In the genomic region with DNA sequence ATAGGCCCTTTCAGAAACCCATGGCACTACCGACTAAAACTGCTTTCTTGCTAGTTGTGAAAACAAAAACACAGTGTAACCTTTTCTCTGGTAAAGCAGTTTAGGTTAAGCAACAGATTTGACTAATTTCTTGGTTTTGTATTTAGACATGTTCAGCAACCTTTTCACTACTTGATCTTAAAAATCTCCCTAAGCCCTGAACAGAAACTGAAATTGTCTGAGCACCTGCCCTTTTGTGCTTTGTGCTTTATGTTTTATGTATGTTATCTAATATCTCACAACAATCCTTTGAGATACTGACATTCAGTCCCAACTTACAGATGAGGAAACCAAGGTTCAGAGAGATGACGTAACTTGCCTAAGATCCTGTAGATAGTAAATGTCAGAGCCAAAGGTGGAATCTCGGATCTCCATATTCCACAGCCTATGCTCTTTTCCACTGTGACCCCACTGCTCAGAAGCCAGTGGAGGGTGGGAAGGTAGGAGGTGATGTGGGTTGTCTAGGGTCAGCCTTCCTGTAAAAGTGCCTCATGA, we compare ENCODE assay signal across 11 cellular contexts.
DNase-seq lines count a peak whose midpoint lies in the region; ATAC-seq and TF ChIP-seq lines count a peak whose summit lies in the region.
"Had no signal": no experiment of that assay in that cellular context is flagged by ENCODE, and none has a peak within 500 bp of the region (broad histone marks: within the 10 kb centered on the region; RNA-seq: fewer than 3 reads in every experiment).

No MANE protein-coding gene starts in this region.

- peak; percentile 78 to 90 for ATAC-seq in activated T-cell treated with anti-CD3 and anti-CD28 coated beads, Interleukin-2, amount 50 U/mL, for 4 hours
- peak; percentile 58 for ATAC-seq in GM21526 (IDR thresholded peaks at IDR 0.05; ENCODE audit: low FRiP score, unreplicated experiment)
- ATAC-seq in HG03159 (IDR thresholded peaks at IDR 0.05; ENCODE audit: unreplicated experiment): peak; percentile 53

- H3K9me3 Mint-ChIP-seq in activated T-cell treated with anti-CD3 and anti-CD28 coated beads, Interleukin-2, amount 50 U/mL, for 4 hours: no peaks in the 10 kb centered on the region
- no peaks in the 10 kb centered on the region for H3K9me3 Mint-ChIP-seq in progenitor cell of endocrine pancreas (ENCODE audit: low read depth)

- peak overlapping the region; percentile 13 for H3K27ac Mint-ChIP-seq in progenitor cell of endocrine pancreas

- no peaks in the 10 kb centered on the region for H3K27me3 Mint-ChIP-seq in activated T-cell treated with anti-CD3 and anti-CD28 coated beads, Interleukin-2, amount 50 U/mL, for 4 hours (ENCODE audit: low read depth)
- H3K27me3 Mint-ChIP-seq in progenitor cell of endocrine pancreas: no peaks in the 10 kb centered on the region

- no peak for TF ChIP-seq CTCF in progenitor cell of endocrine pancreas (IDR thresholded peaks at IDR 0.05; ENCODE audit: unreplicated experiment)

- no peak for DNase-seq in activated T-cell treated with anti-CD3 and anti-CD28 coated beads, Interleukin-2, amount 50 U/mL, for 4 hours
- DNase-seq in activated T-cell treated with anti-CD3 and anti-CD28 coated beads for 4 hours (no peak), progenitor cell of endocrine pancreas (ENCODE audit: low spot score, unreplicated experiment) (no peak), NCI-H524 (lab: John Stamatoyannopoulos, UW) (no peak)
- no peak for DNase-seq in stimulated activated CD4-positive, alpha-beta T cell treated with anti-CD3 and anti-CD28 coated beads, Interleukin-2, amount 100 ng/mL, for 48 hours
- DNase-seq in stimulated activated CD4-positive, alpha-beta T cell treated with anti-CD3 and anti-CD28 coated beads, Interleukin-4, amount 100 ng/mL, for 1 hour: no peak
- DNase-seq: activated gamma-delta T cell, foreskin melanocyte, NCI-H1048 had no signal

- H3K4me1 Mint-ChIP-seq in activated T-cell treated with anti-CD3 and anti-CD28 coated beads, Interleukin-2, amount 50 U/mL, for 4 hours (ENCODE audit: low read depth): peaks cover 7% of the 10 kb centered on the region
- peaks cover 4% of the 10 kb centered on the region for H3K4me1 Mint-ChIP-seq in progenitor cell of endocrine pancreas (ENCODE audit: low read depth)

- no peak overlapping the region for H3K4me3 Mint-ChIP-seq in activated T-cell treated with anti-CD3 and anti-CD28 coated beads, Interleukin-2, amount 50 U/mL, for 4 hours
- no peak overlapping the region for H3K4me3 Mint-ChIP-seq in progenitor cell of endocrine pancreas (ENCODE audit: low read depth)

- peaks cover 22% of the 10 kb centered on the region for H3K36me3 Mint-ChIP-seq in activated T-cell treated with anti-CD3 and anti-CD28 coated beads, Interleukin-2, amount 50 U/mL, for 4 hours (ENCODE audit: insufficient read depth)
- peaks cover 26% of the 10 kb centered on the region for H3K36me3 Mint-ChIP-seq in progenitor cell of endocrine pancreas (ENCODE audit: insufficient read depth)
